ENCODE assay signal across 9 cellular contexts in genomic region chr7:50303894-50304157, GRCh38. TPM values are rescaled to one million over a fixed set of nuclear protein-coding genes. Genes with fewer than 3 reads are reported as not detected.
DNase-seq lines count a peak whose midpoint lies in the region; ATAC-seq and TF ChIP-seq lines count a peak whose summit lies in the region.
"Had no signal": no experiment of that assay in that cellular context is flagged by ENCODE, and none has a peak within 500 bp of the region (broad histone marks: within the 10 kb centered on the region; RNA-seq: fewer than 3 reads in every experiment).

No MANE protein-coding gene starts in this region.

- H3K36me3 ChIP-seq in BLaER1 = no peaks in the 10 kb centered on the region
- H3K36me3 ChIP-seq in ectodermal cell (ENCODE audit: control insufficient read depth, insufficient read depth, low read length) = no peaks in the 10 kb centered on the region
- no peaks in the 10 kb centered on the region for H3K36me3 ChIP-seq in prostate gland
- H3K36me3 ChIP-seq: adrenal gland had no signal

- no peak for DNase-seq in prostate gland (ENCODE audit: low spot score)
- no peak for DNase-seq in putamen (ENCODE audit: low spot score)
- no peak for DNase-seq in KG1 (lab: John Stamatoyannopoulos, UW)
- no peak for DNase-seq in NCI-H187 (lab: John Stamatoyannopoulos, UW)

- WGBS in ectodermal cell, 2 experiments = 0 to 1% methylated on average over 55 of the region's 55 CpGs
- 1% methylated on average over 46 of the region's 55 CpGs for whole genome bisulfite sequencing in prostate gland

- H4K20me1 ChIP-seq in BLaER1 = no peaks in the 10 kb centered on the region

- H3K4me1 ChIP-seq in BLaER1 (peaks cover 48% of the 10 kb centered on the region), ectodermal cell (ENCODE audit: control insufficient read depth, insufficient read depth, low read length) (no peaks in the 10 kb centered on the region), prostate gland (replicated peaks) (no peaks in the 10 kb centered on the region)
- H3K4me1 ChIP-seq: adrenal gland had no signal

- H3K27ac ChIP-seq in BLaER1 (peak overlapping the region; percentile 92), ectodermal cell (ENCODE audit: insufficient read depth, low read depth, low read length, poor library complexity, severe bottlenecking) (no peak overlapping the region), prostate gland (no peak overlapping the region)

- H3K27me3 ChIP-seq in BLaER1 (no peaks in the 10 kb centered on the region), ectodermal cell (ENCODE audit: control insufficient read depth, insufficient read depth, low read length, poor library complexity, severe bottlenecking) (peaks cover 62% of the 10 kb centered on the region), prostate gland (replicated peaks; ENCODE audit: insufficient read depth) (no peaks in the 10 kb centered on the region)

- TF ChIP-seq CTCF in prostate gland (IDR thresholded peaks at IDR 0.05) = no peak

- H3K9ac ChIP-seq in BLaER1 = peak overlapping the region; percentile 91

- peak overlapping the region; percentile 88 for H3K4me2 ChIP-seq in BLaER1

- peak; percentile 29 for ATAC-seq in GM19395 (IDR thresholded peaks at IDR 0.05; ENCODE audit: unreplicated experiment)
- peak; percentile 28 for ATAC-seq in HG03520 (IDR thresholded peaks at IDR 0.05; ENCODE audit: unreplicated experiment)

- H3K9me3 ChIP-seq in BLaER1 (no peaks in the 10 kb centered on the region), ectodermal cell (ENCODE audit: control insufficient read depth, low read length) (no peaks in the 10 kb centered on the region), prostate gland (no peaks in the 10 kb centered on the region)
- H3K9me3 ChIP-seq: adrenal gland had no signal

- H3K4me3 ChIP-seq in BLaER1 (peak overlapping the region; percentile 91), ectodermal cell (ENCODE audit: insufficient read depth, low read depth, low read length) (peak overlapping the region; percentile 51), prostate gland (peak overlapping the region; percentile 23 to 36)

- intact Hi-C loops in prostate gland (cut with DNase I) = no loop called here

- TF ChIP-seq POLR2A in prostate gland (IDR thresholded peaks at IDR 0.05) = no peak

RNA-seq across cellular contexts. Expression of gene IKZF1, which starts 0.7 kb away (rescaled TPM):
- 0.83 TPM for polyA plus RNA-seq in ectodermal cell (2013, experiment 1 of 4)
- 0.46 TPM for polyA plus RNA-seq in ectodermal cell (2013, experiment 2 of 4)
- 0.96 TPM for polyA plus RNA-seq in ectodermal cell (2013, experiment 3 of 4)
- 0.97 TPM for polyA plus RNA-seq in ectodermal cell (2013, experiment 4 of 4)
- 1 to 10 TPM; 2.7 to 7.7 TPM for total RNA-seq in prostate gland

Comparison
In these comparisons a context has a peak if more than half of its experiments do, and no peak if none do; other contexts are left out.
1. H3K4me3 ChIP-seq: peak in every context shown above with its lines; median percentile 91 in BLaER1; 51 in ectodermal cell; 30 in prostate gland.